ENCODE assay signal across 18 cellular contexts in genomic region chr4:65623509-65623908, GRCh38. TPM values are rescaled to one million over a fixed set of nuclear protein-coding genes. Genes with fewer than 3 reads are reported as not detected.
DNase-seq lines count a peak whose midpoint lies in the region; ATAC-seq and TF ChIP-seq lines count a peak whose summit lies in the region.
"Had no signal": no experiment of that assay in that cellular context is flagged by ENCODE, and none has a peak within 500 bp of the region (broad histone marks: within the 10 kb centered on the region; RNA-seq: fewer than 3 reads in every experiment).

No MANE protein-coding gene starts in this region.

- H3K9me2 ChIP-seq in GM23248 (ENCODE audit: insufficient read depth): no peaks in the 10 kb centered on the region

- H3K27me3 ChIP-seq in GM23248 (replicated peaks; ENCODE audit: insufficient read depth) (no peaks in the 10 kb centered on the region), RWPE2 (ENCODE audit: insufficient read depth, poor library complexity, severe bottlenecking) (no peaks in the 10 kb centered on the region)

- H4K20me1 ChIP-seq in GM23248 (ENCODE audit: insufficient read depth): no peaks in the 10 kb centered on the region

- 0 to 4% methylated on average over 1 of the region's 1 CpG for WGBS in GM23248 (ENCODE audit: low coverage in 1 of 2, low lambda C conversion rate in 2 of 2, missing lambda C conversion rate in 2 of 2), 2 experiments

- in situ Hi-C loops in GM23248 (cut with MboI): no loop called here

- H3K4me2 ChIP-seq in GM23248 (ENCODE audit: unreplicated experiment): peak overlapping the region; percentile 26

- H3K4me1 ChIP-seq in GM23248 (ENCODE audit: insufficient read depth) (peaks cover 19% of the 10 kb centered on the region), RWPE2 (ENCODE audit: insufficient read depth, poor library complexity, severe bottlenecking) (peaks cover 12% of the 10 kb centered on the region)
- H3K4me1 ChIP-seq: parathyroid adenoma had no signal

- no peaks in the 10 kb centered on the region for H3K9me3 ChIP-seq in GM23248 (ENCODE audit: low read depth)
- H3K9me3 ChIP-seq in RWPE2 (ENCODE audit: severe bottlenecking): no peaks in the 10 kb centered on the region

- H2AFZ ChIP-seq in GM23248: no peak overlapping the region
- H2AFZ ChIP-seq: parathyroid adenoma had no signal

- ATAC-seq in RWPE2 (ENCODE audit: low read depth): peak; percentile 72; the same call in 2 of the 3 replicates
- no peak for ATAC-seq in HG03565 (IDR thresholded peaks at IDR 0.05; ENCODE audit: unreplicated experiment)
- ATAC-seq in HG03354 (IDR thresholded peaks at IDR 0.05; ENCODE audit: poor library complexity, severe bottlenecking, unreplicated experiment): no peak
- ATAC-seq in HG02759 (IDR thresholded peaks at IDR 0.05; ENCODE audit: unreplicated experiment): no peak
- ATAC-seq in GM21447 (IDR thresholded peaks at IDR 0.05; ENCODE audit: unreplicated experiment): no peak
- ATAC-seq: effector memory CD8-positive, alpha-beta T cell; K562 had no signal

- peaks cover 6% of the 10 kb centered on the region; the same call in 1 of the 2 replicates for H3F3A ChIP-seq in GM23248 (ENCODE audit: insufficient read depth)

- no peak overlapping the region for H3K9ac ChIP-seq in GM23248
- H3K9ac ChIP-seq: parathyroid adenoma had no signal

- TF ChIP-seq CTCF in RWPE2 (IDR thresholded peaks at IDR 0.05; ENCODE audit: poor library complexity, severe bottlenecking): no peak

- H3K27ac ChIP-seq in GM23248 (no peak overlapping the region), RWPE2 (ENCODE audit: poor library complexity, severe bottlenecking) (peak overlapping the region; percentile 8)
- H3K27ac ChIP-seq: parathyroid adenoma had no signal

- DNase-seq in A172 (ENCODE audit: low spot score) (peak; percentile 38), GM23248 (peak; percentile 81), RWPE2 (ENCODE audit: low spot score) (no peak), fibroblast of the conjunctiva (ENCODE audit: low read depth) (peak; percentile 13)
- DNase-seq: activated CD4-positive, CD25-positive, alpha-beta regulatory T cell; activated T-cell treated with anti-CD3 and anti-CD28 coated beads, Interleukin-2, amount 50 U/mL, for 1 hour; aorta; effector memory CD8-positive, alpha-beta T cell; GDM1; mesendoderm; NCI-H1930 had no signal

- H3K4me3 ChIP-seq in GM23248 (no peak overlapping the region), RWPE2 (ENCODE audit: severe bottlenecking) (no peak overlapping the region)
- H3K4me3 ChIP-seq: K562 had no signal

- H3K36me3 ChIP-seq in GM23248 (ENCODE audit: low read depth): no peaks in the 10 kb centered on the region
- H3K36me3 ChIP-seq in RWPE2 (ENCODE audit: low read depth): no peaks in the 10 kb centered on the region

- no peaks in the 10 kb centered on the region for H3K79me2 ChIP-seq in GM23248 (ENCODE audit: insufficient read depth)
- H3K79me2 ChIP-seq: parathyroid adenoma had no signal

RNA-seq across cellular contexts. Expression of gene EPHA5, which starts 46.8 kb away (rescaled TPM):
- not detected in 2 replicates for total RNA-seq in A172 (2014; rRNA removed; shearing (Covaris generic))
- not detected in 2 replicates for total RNA-seq in GM23248 (2014; rRNA removed; shearing (Covaris generic))
- polyA plus RNA-seq in GM23248 (2016; fragmentation: Nextera tagmentation; extraction: Ambion mirVana): not detected in 2 replicates
- total RNA-seq: K562, ureter had no signal
- polyA plus RNA-seq: aorta had no signal
